13 cellular contexts compared by ENCODE assay signal in the genomic region with DNA sequence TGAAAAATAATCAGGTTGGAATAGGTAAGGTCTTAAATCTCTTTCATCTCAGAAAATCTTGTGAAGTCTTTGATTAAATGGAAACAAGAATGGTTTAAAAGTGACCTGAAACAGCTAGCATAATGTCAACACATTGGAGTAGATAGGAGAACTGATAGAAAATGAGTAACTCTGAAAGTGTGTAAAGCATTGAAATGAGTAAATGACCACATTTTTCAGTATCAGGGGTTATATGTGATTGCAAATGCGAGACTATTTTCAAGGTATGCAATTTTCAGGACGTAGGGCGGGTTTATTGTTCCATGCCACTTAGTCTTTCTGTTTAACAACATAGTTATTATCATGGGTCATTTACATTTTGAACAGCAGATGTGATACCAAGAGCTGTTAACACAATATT.
A peak's percentile ranks its signal among the peaks of the same experiment; 100 is the strongest.
DNase-seq lines count a peak whose midpoint lies in the region; ATAC-seq lines count a peak whose summit lies in the region.
"Had no signal": no experiment of that assay in that cellular context is flagged by ENCODE, and none has a peak within 500 bp of the region (broad histone marks: within the 10 kb centered on the region; RNA-seq: fewer than 3 reads in every experiment).

No MANE protein-coding gene starts in this region.

- no peaks in the 10 kb centered on the region for H3K27me3 Mint-ChIP-seq in activated T-cell treated with anti-CD3 and anti-CD28 coated beads, Interleukin-2, amount 50 U/mL, for 4 hours (ENCODE audit: low read depth)

- peak; percentile 83 for ATAC-seq in GM18498 (IDR thresholded peaks at IDR 0.05; ENCODE audit: unreplicated experiment)
- peak; percentile 76 for ATAC-seq in GM19467 (IDR thresholded peaks at IDR 0.05; ENCODE audit: unreplicated experiment)
- peak; percentile 97 for ATAC-seq in HG02852 (IDR thresholded peaks at IDR 0.05; ENCODE audit: unreplicated experiment)
- peak; percentile 80 for ATAC-seq in HG03457 (IDR thresholded peaks at IDR 0.05; ENCODE audit: unreplicated experiment)
- no peak for ATAC-seq in activated T-cell treated with anti-CD3 and anti-CD28 coated beads, Interleukin-2, amount 50 U/mL, for 4 hours
- ATAC-seq: Panc1 had no signal

- no peak overlapping the region for H3K4me3 Mint-ChIP-seq in activated T-cell treated with anti-CD3 and anti-CD28 coated beads, Interleukin-2, amount 50 U/mL, for 4 hours

- H3K36me3 Mint-ChIP-seq in activated T-cell treated with anti-CD3 and anti-CD28 coated beads, Interleukin-2, amount 50 U/mL, for 4 hours (ENCODE audit: insufficient read depth) = no peaks in the 10 kb centered on the region

- H3K9me3 Mint-ChIP-seq in activated T-cell treated with anti-CD3 and anti-CD28 coated beads, Interleukin-2, amount 50 U/mL, for 4 hours = peaks cover under 1% of the 10 kb centered on the region

- DNase-seq in NCI-H2171 treated with DMSO at 0.1 percent for 48 hours (lab: John Stamatoyannopoulos, UW) (no peak), DMS 273 (lab: John Stamatoyannopoulos, UW; ENCODE audit: unreplicated experiment) (no peak), DMS79 (lab: John Stamatoyannopoulos, UW) (no peak)
- DNase-seq in activated T-cell treated with anti-CD3 and anti-CD28 coated beads, Interleukin-2, amount 50 U/mL, for 4 hours = no peak
- DNase-seq: activated gamma-delta T cell treated with Interleukin-2 at 50 U/mL for 16 hours, MG63, NCI-H2227 treated with DMSO at 0.1 percent for 48 hours, T-helper 1 cell had no signal

- H3K4me1 Mint-ChIP-seq in activated T-cell treated with anti-CD3 and anti-CD28 coated beads, Interleukin-2, amount 50 U/mL, for 4 hours (ENCODE audit: low read depth) = no peaks in the 10 kb centered on the region

Comparison
In these comparisons a context has a peak if more than half of its experiments do, and no peak if none do; other contexts are left out.
1. ATAC-seq: peak in GM18498 (single experiment), GM19467 (single experiment), HG02852 (single experiment) and HG03457 (single experiment); none in activated T-cell treated with anti-CD3 and anti-CD28 coated beads, Interleukin-2, amount 50 U/mL, for 4 hours (0 of 2).